In genomic region chr13:103315701-103316100, GRCh38 we compare ENCODE assay signal across 11 cellular contexts.
A peak's percentile ranks its signal among the peaks of the same experiment; 100 is the strongest.
DNase-seq lines count a peak whose midpoint lies in the region; FAIRE-seq lines count a peak whose summit lies in the region.
"Had no signal": no experiment of that assay in that cellular context is flagged by ENCODE, and none has a peak within 500 bp of the region (broad histone marks: within the 10 kb centered on the region; RNA-seq: fewer than 3 reads in every experiment).

No MANE protein-coding gene starts in this region.

- DNase-seq in NCI-H187 treated with DMSO at 0.1 percent for 48 hours (lab: John Stamatoyannopoulos, UW) (peak; percentile 16), NCI-H187 (lab: John Stamatoyannopoulos, UW) (no peak), renal cortical epithelial cell (ENCODE audit: low read depth) (peak; percentile 45), SHP77 treated with DMSO at 0.1 percent for 48 hours (lab: John Stamatoyannopoulos, UW) (no peak), NCI-H446 treated with DMSO at 0.1 percent for 48 hours (lab: John Stamatoyannopoulos, UW) (no peak), 8988T (no peak)
- DNase-seq: CD4-positive, CD25-positive, alpha-beta regulatory T cell; DMS53; GM23248 had no signal

- FAIRE-seq in endometrium (lab: Jason Lieb, UNC): peak; percentile 12
- FAIRE-seq: GM18507 had no signal

Comparison
In these comparisons a context has a peak if more than half of its experiments do, and no peak if none do; other contexts are left out.
1. DNase-seq: peak in NCI-H187 treated with DMSO at 0.1 percent for 48 hours (single experiment) and renal cortical epithelial cell (single experiment); none in NCI-H187 (0 of 2), SHP77 treated with DMSO at 0.1 percent for 48 hours (single experiment), NCI-H446 treated with DMSO at 0.1 percent for 48 hours (single experiment) and 8988T (single experiment).